Comparison of ENCODE assay signal across 35 cellular contexts in the genomic region with DNA sequence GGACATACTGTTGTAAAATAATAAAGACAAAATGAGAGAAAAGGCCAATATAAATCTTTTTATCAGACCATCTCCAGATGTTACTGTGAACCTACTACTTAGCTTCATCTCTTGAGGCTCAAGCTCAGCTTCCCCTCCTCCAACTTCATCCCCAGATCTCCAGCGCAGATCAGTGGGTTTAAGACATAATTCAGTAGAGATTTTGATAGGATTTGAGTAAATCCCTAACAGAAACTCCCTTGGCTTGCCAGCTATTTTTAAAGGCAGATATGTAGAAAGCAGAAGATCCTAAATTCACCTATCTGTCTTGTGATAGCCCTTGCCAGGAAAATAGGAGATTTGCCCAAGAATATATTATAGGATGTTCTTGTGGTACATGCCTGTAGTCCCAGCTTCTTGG.
"Had no signal": no experiment of that assay in that cellular context is flagged by ENCODE, and none has a peak within 500 bp of the region (broad histone marks: within the 10 kb centered on the region; RNA-seq: fewer than 3 reads in every experiment).

No MANE protein-coding gene starts in this region.

- DNase-seq: activated CD4-positive, alpha-beta T cell treated with anti-CD3 and anti-CD28 coated beads, Interleukin-2, amount 10 ng/mL, durations not matched to agents 24 days and 14 days; activated CD4-positive, alpha-beta T cell treated with anti-CD3 and anti-CD28 coated beads, Interleukin-2, amount 50 U/mL, for 4 hours; activated CD8-positive, alpha-beta T cell treated with anti-CD3 and anti-CD28 coated beads for 36 hours; activated effector memory CD4-positive, alpha-beta T cell treated with anti-CD3 and anti-CD28 coated beads, Interleukin-2, amount 50 U/mL, for 16 hours; activated naive CD4-positive, alpha-beta T cell; activated naive CD4-positive, alpha-beta T cell treated with anti-CD3 and anti-CD28 coated beads, Interleukin-2, amount 50 U/mL, for 16 hours; activated naive CD8-positive, alpha-beta T cell treated with anti-CD3 and anti-CD28 coated beads for 36 hours; activated T-cell treated with anti-CD3 and anti-CD28 coated beads, Interleukin-2, amount 50 U/mL, for 1 hour; activated T-cell treated with anti-CD3 and anti-CD28 coated beads, Interleukin-2, amount 50 U/mL, for 72 hours; amygdala; body of pancreas; caudate nucleus; Kasumi-1; KG1; NCI-H1048; NCI-H1105 treated with DMSO at 0.1 percent for 48 hours; NCI-H1436; NCI-H1694; NCI-H1930; NCI-H2081 treated with DMSO at 0.1 percent for 48 hours; NCI-H446 treated with DMSO at 0.1 percent for 48 hours; NCI-H524; NCI-H69; NK-92 treated with Interleukin-12 subunit alpha and Interleukin-12 subunit beta, amount 100 ng/mL, for 24 hours; PC-9; SIG-M5; T1000 had no signal

- H3K27ac ChIP-seq: ascending aorta, body of pancreas, breast epithelium, PC-9, RWPE1, SK-N-MC had no signal

- H3K36me3 ChIP-seq: ascending aorta, breast epithelium had no signal

- H3K27me3 ChIP-seq: ascending aorta, body of pancreas, breast epithelium, MG63 had no signal

- H3K27me3 Mint-ChIP-seq: activated CD4-positive, alpha-beta T cell treated with anti-CD3 and anti-CD28 coated beads, Interleukin-2, amount 10 ng/mL, durations not matched to agents 24 days and 14 days; activated CD8-positive, alpha-beta T cell treated with anti-CD3 and anti-CD28 coated beads for 36 hours; activated naive CD8-positive, alpha-beta T cell treated with anti-CD3 and anti-CD28 coated beads for 36 hours; activated T-helper 17 cell treated with anti-CD3 and anti-CD28 coated beads, Interleukin-2, amount 50 U/mL, for 72 hours had no signal

- H3K9me3 Mint-ChIP-seq: activated CD4-positive, alpha-beta T cell treated with anti-CD3 and anti-CD28 coated beads, Interleukin-2, amount 10 ng/mL, durations not matched to agents 24 days and 14 days; activated CD8-positive, alpha-beta T cell treated with anti-CD3 and anti-CD28 coated beads for 36 hours; activated naive CD8-positive, alpha-beta T cell treated with anti-CD3 and anti-CD28 coated beads for 36 hours; activated T-cell treated with anti-CD3 and anti-CD28 coated beads, Interleukin-2, amount 50 U/mL, for 72 hours; activated T-helper 17 cell treated with anti-CD3 and anti-CD28 coated beads, Interleukin-2, amount 50 U/mL, for 72 hours had no signal

- H3K4me2 ChIP-seq: PC-9 had no signal

- FAIRE-seq: RCC 7860 had no signal

- H3K4me1 Mint-ChIP-seq: activated CD4-positive, alpha-beta T cell treated with anti-CD3 and anti-CD28 coated beads, Interleukin-2, amount 10 ng/mL, durations not matched to agents 24 days and 14 days; activated naive CD8-positive, alpha-beta T cell treated with anti-CD3 and anti-CD28 coated beads for 36 hours; activated T-helper 17 cell treated with anti-CD3 and anti-CD28 coated beads, Interleukin-2, amount 50 U/mL, for 72 hours had no signal

- H3K27ac Mint-ChIP-seq: activated CD4-positive, alpha-beta T cell treated with anti-CD3 and anti-CD28 coated beads, Interleukin-2, amount 10 ng/mL, durations not matched to agents 24 days and 14 days; activated CD8-positive, alpha-beta T cell treated with anti-CD3 and anti-CD28 coated beads for 36 hours; activated naive CD8-positive, alpha-beta T cell treated with anti-CD3 and anti-CD28 coated beads for 36 hours; activated T-cell treated with anti-CD3 and anti-CD28 coated beads, Interleukin-2, amount 50 U/mL, for 72 hours; activated T-helper 17 cell treated with anti-CD3 and anti-CD28 coated beads, Interleukin-2, amount 50 U/mL, for 72 hours had no signal

- H3K4me1 ChIP-seq: ascending aorta, body of pancreas, breast epithelium had no signal

- ATAC-seq: activated CD8-positive, alpha-beta T cell treated with anti-CD3 and anti-CD28 coated beads for 36 hours; activated T-cell treated with anti-CD3 and anti-CD28 coated beads, Interleukin-2, amount 50 U/mL, for 72 hours; activated T-helper 17 cell treated with anti-CD3 and anti-CD28 coated beads, Interleukin-2, amount 50 U/mL, for 72 hours; body of pancreas; Right ventricle myocardium inferior had no signal

- H3K9me3 ChIP-seq: ascending aorta, body of pancreas, breast epithelium, MG63 had no signal

- H2AFZ ChIP-seq: PC-9 had no signal

- H3K4me3 ChIP-seq: ascending aorta, body of pancreas, breast epithelium, MG63, PC-9, SK-N-MC had no signal

- H3K4me3 Mint-ChIP-seq: activated CD4-positive, alpha-beta T cell treated with anti-CD3 and anti-CD28 coated beads, Interleukin-2, amount 10 ng/mL, durations not matched to agents 24 days and 14 days; activated CD8-positive, alpha-beta T cell treated with anti-CD3 and anti-CD28 coated beads for 36 hours; activated naive CD8-positive, alpha-beta T cell treated with anti-CD3 and anti-CD28 coated beads for 36 hours; activated T-cell treated with anti-CD3 and anti-CD28 coated beads, Interleukin-2, amount 50 U/mL, for 72 hours; activated T-helper 17 cell treated with anti-CD3 and anti-CD28 coated beads, Interleukin-2, amount 50 U/mL, for 72 hours had no signal
